30 cellular contexts compared by ENCODE assay signal in genomic region chr17:81477173-81477572, GRCh38.
"Had no signal": no experiment of that assay in that cellular context is flagged by ENCODE, and none has a peak within 500 bp of the region (broad histone marks: within the 10 kb centered on the region; RNA-seq: fewer than 3 reads in every experiment).

No MANE protein-coding gene starts in this region.

- H3K4me3 Mint-ChIP-seq: activated B cell treated with CpG ODN at 0.5 μM for 24 hours; activated CD8-positive, alpha-beta T cell treated with anti-CD3 and anti-CD28 coated beads for 36 hours; activated naive CD4-positive, alpha-beta T cell treated with anti-CD3 and anti-CD28 coated beads, Interleukin-2, amount 50 U/mL, for 24 hours; activated naive CD8-positive, alpha-beta T cell treated with anti-CD3 and anti-CD28 coated beads, Interleukin-2, amount 50 U/mL, for 24 hours; activated T-cell treated with anti-CD3 and anti-CD28 coated beads, Interleukin-2, amount 50 U/mL, for 4 hours; dendritic cell treated with granulocyte-macrophage colony-stimulating factor and Interleukin-4, amounts not matched to agents 40 ng/mL and 50 ng/mL, for 4 days; natural killer cell; stimulated activated naive B cell treated with anti-CD40 and anti-IgM and Interleukin-4, amounts not matched to agents 10 μg/mL and 1 μg/mL and 100 μg/mL, for 72 hours; T-helper 2 cell treated with Interferon-gamma antibody and Interleukin-4, amounts not matched to agents 5 μg/mL and 100 μg/mL, for 36 hours had no signal

- H3K36me3 ChIP-seq: breast epithelium, left lung, pancreas, prostate gland, stomach, thyroid gland, upper lobe of left lung, vagina had no signal

- ATAC-seq: activated CD8-positive, alpha-beta T cell treated with anti-CD3 and anti-CD28 coated beads for 36 hours; activated naive CD8-positive, alpha-beta T cell treated with anti-CD3 and anti-CD28 coated beads, Interleukin-2, amount 50 U/mL, for 24 hours; activated T-cell treated with anti-CD3 and anti-CD28 coated beads, Interleukin-2, amount 50 U/mL, for 4 hours; left lung; natural killer cell; pancreas; stimulated activated naive B cell treated with anti-CD40 and anti-IgM and Interleukin-4, amounts not matched to agents 10 μg/mL and 1 μg/mL and 100 μg/mL, for 72 hours had no signal

- H3K27ac Mint-ChIP-seq: activated B cell treated with CpG ODN at 0.5 μM for 24 hours; activated CD8-positive, alpha-beta T cell treated with anti-CD3 and anti-CD28 coated beads for 36 hours; activated naive CD4-positive, alpha-beta T cell treated with anti-CD3 and anti-CD28 coated beads, Interleukin-2, amount 50 U/mL, for 24 hours; activated naive CD8-positive, alpha-beta T cell treated with anti-CD3 and anti-CD28 coated beads, Interleukin-2, amount 50 U/mL, for 24 hours; activated T-helper 2 cell treated with anti-CD3 and anti-CD28 coated beads, Interferon-gamma antibody, Interleukin-2, Interleukin-4, amounts not matched to agents 10 μg/mL and 5 μg/mL and 100 μg/mL, durations not matched to agents 14 hours and 24 hours and 36 hours; dendritic cell treated with granulocyte-macrophage colony-stimulating factor and Interleukin-4, amounts not matched to agents 40 ng/mL and 50 ng/mL, for 4 days; natural killer cell; stimulated activated naive B cell treated with anti-CD40 and anti-IgM and Interleukin-4, amounts not matched to agents 10 μg/mL and 1 μg/mL and 100 μg/mL, for 72 hours; T-helper 2 cell treated with Interferon-gamma antibody and Interleukin-4, amounts not matched to agents 5 μg/mL and 100 μg/mL, for 36 hours had no signal

- H3K9me3 Mint-ChIP-seq: activated B cell treated with CpG ODN at 0.5 μM for 24 hours; activated CD8-positive, alpha-beta T cell treated with anti-CD3 and anti-CD28 coated beads for 36 hours; activated naive CD4-positive, alpha-beta T cell treated with anti-CD3 and anti-CD28 coated beads, Interleukin-2, amount 50 U/mL, for 24 hours; activated naive CD8-positive, alpha-beta T cell treated with anti-CD3 and anti-CD28 coated beads, Interleukin-2, amount 50 U/mL, for 24 hours; activated T-cell treated with anti-CD3 and anti-CD28 coated beads, Interleukin-2, amount 50 U/mL, for 4 hours; activated T-helper 2 cell treated with anti-CD3 and anti-CD28 coated beads, Interferon-gamma antibody, Interleukin-2, Interleukin-4, amounts not matched to agents 10 μg/mL and 5 μg/mL and 100 μg/mL, durations not matched to agents 14 hours and 24 hours and 36 hours; dendritic cell treated with granulocyte-macrophage colony-stimulating factor and Interleukin-4, amounts not matched to agents 40 ng/mL and 50 ng/mL, for 4 days; natural killer cell; T-helper 2 cell treated with Interferon-gamma antibody and Interleukin-4, amounts not matched to agents 5 μg/mL and 100 μg/mL, for 36 hours had no signal

- H3K36me3 Mint-ChIP-seq: activated naive CD4-positive, alpha-beta T cell treated with anti-CD3 and anti-CD28 coated beads, Interleukin-2, amount 50 U/mL, for 24 hours; natural killer cell; stimulated activated naive B cell treated with anti-CD40 and anti-IgM and Interleukin-4, amounts not matched to agents 10 μg/mL and 1 μg/mL and 100 μg/mL, for 72 hours had no signal

- H3K9me3 ChIP-seq: breast epithelium, left lung, pancreas, prostate gland, stomach, thyroid gland, upper lobe of left lung, vagina had no signal

- H3K4me3 ChIP-seq: breast epithelium, left lung, lung, pancreas, prostate gland, smooth muscle cell, stomach, thyroid gland, upper lobe of left lung, vagina had no signal

- DNase-seq: activated B cell treated with CpG ODN at 0.5 μM for 24 hours; activated CD4-positive, alpha-beta T cell treated with anti-CD3 and anti-CD28 coated beads, Interleukin-2, amount 50 U/mL, for 1 hour; activated CD8-positive, alpha-beta T cell treated with anti-CD3 and anti-CD28 coated beads for 36 hours; activated naive CD8-positive, alpha-beta T cell treated with anti-CD3 and anti-CD28 coated beads, Interleukin-2, amount 50 U/mL, for 24 hours; activated T-cell treated with anti-CD3 and anti-CD28 coated beads, Interleukin-2, amount 50 U/mL, for 4 hours; amygdala; central memory CD4-positive, alpha-beta T cell; glutamatergic neuron; left lung; mesendoderm; natural killer cell; pancreas; retina; stimulated activated CD4-positive, alpha-beta T cell treated with anti-CD3 and anti-CD28 coated beads, Interleukin-1b, Interleukin-23, amount 100 ng/mL, for 48 hours; stimulated activated CD4-positive, alpha-beta T cell treated with anti-CD3 and anti-CD28 coated beads, Interleukin-4, amount 100 ng/mL, for 4 hours; stimulated activated CD8-positive, alpha-beta memory T cell treated with anti-CD3 and anti-CD28 coated beads, Interleukin-4, amount 100 ng/mL, for 48 hours; stimulated activated naive B cell treated with anti-CD40 and anti-IgM and Interleukin-4, amounts not matched to agents 10 μg/mL and 1 μg/mL and 100 μg/mL, for 72 hours; stomach; thyroid gland; upper lobe of left lung had no signal

- H3K4me1 ChIP-seq: breast epithelium had no signal

- H3K27me3 ChIP-seq: breast epithelium, pancreas, thyroid gland, vagina had no signal

- H3K27ac ChIP-seq: breast epithelium, epithelial cell of prostate, left lung, pancreas, prostate gland, stomach, thyroid gland, upper lobe of left lung, vagina had no signal
